ENCODE assay signal across 9 cellular contexts in the genomic region with DNA sequence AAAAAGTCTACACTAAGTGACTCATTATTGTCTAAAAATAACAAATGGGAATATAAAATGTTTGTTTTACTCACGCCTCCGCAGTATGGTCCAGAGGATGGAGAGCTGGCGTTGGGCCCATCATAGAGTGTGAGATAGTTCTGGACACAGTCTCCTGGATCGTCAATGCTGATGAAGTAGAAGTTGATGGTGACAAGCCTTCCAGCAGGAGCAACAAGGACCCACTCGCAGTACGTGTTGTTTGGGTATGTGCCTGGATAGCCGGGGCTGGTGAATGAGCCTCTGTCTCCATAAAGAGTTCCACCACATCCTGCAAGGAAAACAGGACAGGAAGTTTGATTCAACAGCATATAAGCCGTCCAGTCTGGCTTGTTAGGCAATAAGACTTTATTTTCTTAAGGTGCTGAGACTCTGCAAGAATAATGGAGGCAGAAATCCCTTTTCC. TPM values are rescaled to one million over a fixed set of nuclear protein-coding genes. Genes with fewer than 3 reads are reported as not detected.
DNase-seq lines count a peak whose midpoint lies in the region; ATAC-seq and TF ChIP-seq lines count a peak whose summit lies in the region.
"Had no signal": no experiment of that assay in that cellular context is flagged by ENCODE, and none has a peak within 500 bp of the region (broad histone marks: within the 10 kb centered on the region; RNA-seq: fewer than 3 reads in every experiment).

No MANE protein-coding gene starts in this region.

- H3K4ac ChIP-seq in IMR-90 (ENCODE audit: low read depth, low read length) = no peak overlapping the region; the same call in 1 of the 2 replicates

- H2BK5ac ChIP-seq in IMR-90 (ENCODE audit: low read depth, low read length, poor library complexity, severe bottlenecking) = no peak overlapping the region

- TF ChIP-seq POLR2A in IMR-90 (IDR thresholded peaks at IDR 0.05; ENCODE audit: low read depth, low read length) = no peak
- no peak for TF ChIP-seq POLR2A in suprapubic skin (IDR thresholded peaks at IDR 0.05)

- H4K8ac ChIP-seq in IMR-90 (ENCODE audit: low read depth in 2 of 2, low read length in 2 of 2) = peak overlapping the region in 1 of 2 experiments; percentile 29; a peak in 1 of 4 replicates

- H3K36me3 ChIP-seq in IMR-90 (ENCODE audit: control insufficient read depth, insufficient read depth, low read length) (no peaks in the 10 kb centered on the region), lung (ENCODE audit: control insufficient read depth in 2 of 2, insufficient read depth in 2 of 2, low read length in 2 of 2) (no peaks in the 10 kb centered on the region), suprapubic skin (no peaks in the 10 kb centered on the region)
- H3K36me3 ChIP-seq: BLaER1 had no signal

- H4K20me1 ChIP-seq in IMR-90 (ENCODE audit: insufficient read depth, low read length) = no peaks in the 10 kb centered on the region
- H4K20me1 ChIP-seq: BLaER1 had no signal

- no TSS peak for BruUV-seq in IMR-90 (replicated peaks; lab: Mats Ljungman, UMichigan)

- CTCF ChIA-PET in AG04450 (lab: Charles Lee) = interaction anchor here (0.6 to 2.2 kb wide), 10 partner anchors 8 to 610 kb away, joined by 3 to 15 read pairs (median 4); no protein-coding TSS in a partner anchor
- CTCF ChIA-PET in IMR-90 (lab: Yijun Ruan, JAX) = interaction anchor here (0.6 to 1.8 kb wide), 6 partner anchors 13 to 783 kb away, joined by 3 to 7 read pairs (median 4); no protein-coding TSS in a partner anchor

- H3K9me1 ChIP-seq in IMR-90 (ENCODE audit: insufficient read depth, low read length) = peaks cover 11% of the 10 kb centered on the region; the same call in 1 of the 2 replicates

- no peak for TF ChIP-seq EP300 in suprapubic skin (IDR thresholded peaks at IDR 0.05)

- H2AK5ac ChIP-seq in IMR-90 (ENCODE audit: low read depth, low read length) = no peak overlapping the region

- H3K4me3 ChIP-seq in AG04450 (ENCODE audit: low read depth, low read length) = peak overlapping the region; percentile 21; the same call in 1 of the 2 replicates
- H3K4me3 ChIP-seq in IMR-90 (ENCODE audit: insufficient read depth, low read depth, low read length) = no peak overlapping the region
- no peak overlapping the region for H3K4me3 ChIP-seq in lung
- no peak overlapping the region for H3K4me3 ChIP-seq in suprapubic skin
- H3K4me3 ChIP-seq: BLaER1 had no signal

- POLR2A ChIA-PET in AG04450 (lab: Yijun Ruan, JAX) = interaction anchor here (0.7 kb wide), 1 partner anchor 15 kb away, joined by 3 read pairs; no protein-coding TSS in a partner anchor
- POLR2A ChIA-PET in IMR-90 (lab: Charles Lee; ENCODE audit: unreplicated experiment) = interaction anchor here (0.6 kb wide), 1 partner anchor 788 kb away, joined by 13 read pairs; no protein-coding TSS in a partner anchor

- no CpG with 5 or more reads among the region's 8 CpGs for WGBS in IMR-90 (ENCODE audit: extremely low coverage in 2 of 2, insufficient read length in 1 of 2), 2 experiments
- 39 to 59% methylated on average over 8 of the region's 8 CpGs for WGBS in lung, 2 donors
- 45% methylated on average over 8 of the region's 8 CpGs for WGBS in suprapubic skin

- TF ChIP-seq RAD21 in IMR-90 (IDR thresholded peaks at IDR 0.05; ENCODE audit: low read length) = no peak

- H3K56ac ChIP-seq in IMR-90 (ENCODE audit: extremely low read depth, insufficient read depth, low read length) = no peak overlapping the region

- H3K23ac ChIP-seq in IMR-90 (ENCODE audit: low read depth, low read length) = no peak overlapping the region

- intact Hi-C loops in IMR-90 (cut with micrococcal nuclease) = loop anchor here (1.0 to 2.0 kb wide), 3 partner anchors 429 to 770 kb away; no protein-coding TSS in a partner anchor

- H3K18ac ChIP-seq in IMR-90 (ENCODE audit: low read depth, low read length) = no peak overlapping the region

- H2BK15ac ChIP-seq in IMR-90 (ENCODE audit: low read depth, low read length) = no peak overlapping the region

- H3K14ac ChIP-seq in IMR-90 (replicated peaks; ENCODE audit: low read depth, low read length) = no peak overlapping the region

- dilution Hi-C loops in IMR-90 (cut with HindIII; ENCODE audit: low sequenced_read_pairs, unreplicated experiment) = no loop called here

- in situ Hi-C loops in IMR-90 (cut with MboI; ENCODE audit: low sequenced_read_pairs) = loop anchor here (5.0 to 25.0 kb wide), 3 partner anchors 599 to 1409 kb away; a partner anchor contains a TSS

- H3K27ac ChIP-seq in AG04450 (ENCODE audit: low read depth, low read length) = no peak overlapping the region
- H3K27ac ChIP-seq in IMR-90 (ENCODE audit: insufficient read depth, low read length) = no peak overlapping the region
- peak overlapping the region in 1 of 2 donors; percentile 41 for H3K27ac ChIP-seq in lung (ENCODE audit: low read depth in 1 of 2, low read length in 1 of 2)
- no peak overlapping the region for H3K27ac ChIP-seq in suprapubic skin
- H3K27ac ChIP-seq: BLaER1 had no signal

- H2AFZ ChIP-seq in IMR-90 (replicated peaks; ENCODE audit: low read length, poor library complexity) = peak overlapping the region; percentile 51

- H4K5ac ChIP-seq in IMR-90 (ENCODE audit: low read depth, low read length) = no peak overlapping the region

- H3K4me1 ChIP-seq in IMR-90 (ENCODE audit: control insufficient read depth, insufficient read depth, low read length) (peaks cover 2% of the 10 kb centered on the region; the same call in 1 of the 2 replicates), lung (ENCODE audit: control insufficient read depth in 2 of 2, insufficient read depth in 2 of 2, low read length in 2 of 2) (peaks cover 3 to 6% of the 10 kb centered on the region in 2 donors), suprapubic skin (peaks cover 10% of the 10 kb centered on the region)

- peak overlapping the region; percentile 9; the same call in 1 of the 2 replicates for H3K4me2 ChIP-seq in IMR-90 (ENCODE audit: low read depth, low read length)
- H3K4me2 ChIP-seq: BLaER1 had no signal

- ATAC-seq in IMR-90 (ENCODE audit: low read depth) = peak; percentile 64
- ATAC-seq in lung (ENCODE audit: insufficient read depth, low FRiP score) = peak; percentile 70

- H3K79me1 ChIP-seq in IMR-90 (ENCODE audit: low read depth in 1 of 2, low read length in 2 of 2) = no peaks in the 10 kb centered on the region

- H2AK9ac ChIP-seq in IMR-90 (replicated peaks; ENCODE audit: low read depth, low read length, poor library complexity) = no peak overlapping the region

- H3K9me3 ChIP-seq in AG04450 (ENCODE audit: control insufficient read depth, insufficient read depth, low read length) (no peaks in the 10 kb centered on the region), IMR-90 (ENCODE audit: control insufficient read depth, insufficient read depth, low read length) (no peaks in the 10 kb centered on the region), lung (ENCODE audit: control insufficient read depth in 2 of 2, insufficient read depth in 1 of 2, low read length in 1 of 2) (no peaks in the 10 kb centered on the region), suprapubic skin (no peaks in the 10 kb centered on the region)
- H3K9me3 ChIP-seq: BLaER1 had no signal

- H2BK20ac ChIP-seq in IMR-90 (ENCODE audit: low read depth, low read length) = no peak overlapping the region

- H4K91ac ChIP-seq in IMR-90 (ENCODE audit: insufficient read depth, low read depth, low read length) = no peak overlapping the region

- TF ChIP-seq CTCF in AG04450 (IDR thresholded peaks at IDR 0.05; ENCODE audit: low read depth, low read length) (no peak), IMR-90 (conservative IDR thresholded peaks at IDR 0.05; ENCODE audit: low read depth, low read length) (no peak), lung (IDR thresholded peaks at IDR 0.05; ENCODE audit: control extremely low read depth, extremely low read depth) (no peak), suprapubic skin (IDR thresholded peaks at IDR 0.05) (no peak)

- no peak overlapping the region for H3K9ac ChIP-seq in IMR-90 (ENCODE audit: low read depth, low read length)
- H3K9ac ChIP-seq: BLaER1 had no signal

- H3K27me3 ChIP-seq in AG04450 (ENCODE audit: control insufficient read depth, insufficient read depth, low read length) = no peaks in the 10 kb centered on the region
- no peaks in the 10 kb centered on the region for H3K27me3 ChIP-seq in IMR-90 (ENCODE audit: control insufficient read depth, insufficient read depth, low read length)
- H3K27me3 ChIP-seq in lung (ENCODE audit: control insufficient read depth, insufficient read depth) = no peaks in the 10 kb centered on the region
- H3K27me3 ChIP-seq in suprapubic skin = no peaks in the 10 kb centered on the region
- H3K27me3 ChIP-seq: BLaER1 had no signal

- DNase-seq in AG04450 (ENCODE audit: low read depth, low spot score) = no peak
- DNase-seq in IMR-90 = peak; percentile 83
- DNase-seq in dermis blood vessel endothelial cell = peak; percentile 92
- DNase-seq in lung (ENCODE audit: low spot score) = no peak
- no peak for DNase-seq in NCI-H146 (lab: John Stamatoyannopoulos, UW)
- DNase-seq in cerebellar nuclear complex (lab: John Stamatoyannopoulos, UW) = no peak
- no peak for DNase-seq in COLO668 (lab: John Stamatoyannopoulos, UW; ENCODE audit: unreplicated experiment)
- no peak for DNase-seq in suprapubic skin (ENCODE audit: low spot score in 2 of 2)

- 0 out of 2 replicates have a peak overlapping the region, but pooled peaks have one; percentile 6 for H2BK120ac ChIP-seq in IMR-90 (ENCODE audit: low read depth, low read length)

TF ChIP-seq in IMR-90, 13 proteins besides CTCF, POLR2A, EP300 and RAD21:
- TF ChIP-seq BHLHE40 (IDR thresholded peaks at IDR 0.05; ENCODE audit: low read depth, low read length) (no peak), MAFK (IDR thresholded peaks at IDR 0.05; ENCODE audit: low read depth, low read length) (no peak), CEBPB (IDR thresholded peaks at IDR 0.05; ENCODE audit: low read depth, low read length) (peak; percentile 67)

RNA-seq across cellular contexts. Expression of a gene that starts 11.5 kb away (rescaled TPM):
- polyA plus RNA-seq in AG04450 (2011; rRNA removed) (217 and 229 TPM in 2 replicates), IMR-90 (2012; rRNA removed) (148 TPM in 2 replicates), lung (10 to 100 TPM; 36.0 to 61.8 TPM)
- 110 and 117 TPM in 2 replicates for polyA minus RNA-seq in AG04450 (2011; rRNA and poly(A)+ RNA removed)
- total RNA-seq in IMR-90 (2012; rRNA removed) (104 and 134 TPM in 2 replicates), dermis blood vessel endothelial cell (63.3 and 83.7 TPM in 2 replicates), lung (10 to 100 TPM; 54.1 to 81.5 TPM), suprapubic skin (10 to 100 TPM; 41.4 to 58.7 (median 57.4) TPM)
- 56.7 and 105 TPM in 2 replicates for polyA plus RNA-seq in IMR-90 (2012; cell fraction: cytosol; rRNA removed)
- 16.1 and 66.8 TPM in 2 replicates for polyA plus RNA-seq in IMR-90 (2012; cell fraction: nucleus; rRNA removed; ENCODE audit: low replicate concordance)

Comparison
In these comparisons a context has a peak if more than half of its experiments do, and no peak if none do; other contexts are left out.
1. DNase-seq: peak in IMR-90 (single experiment) and dermis blood vessel endothelial cell (single experiment); none in AG04450 (single experiment), lung (single experiment), NCI-H146 (single experiment), cerebellar nuclear complex (0 of 2), COLO668 (single experiment) and suprapubic skin (0 of 2).